In the genomic region with DNA sequence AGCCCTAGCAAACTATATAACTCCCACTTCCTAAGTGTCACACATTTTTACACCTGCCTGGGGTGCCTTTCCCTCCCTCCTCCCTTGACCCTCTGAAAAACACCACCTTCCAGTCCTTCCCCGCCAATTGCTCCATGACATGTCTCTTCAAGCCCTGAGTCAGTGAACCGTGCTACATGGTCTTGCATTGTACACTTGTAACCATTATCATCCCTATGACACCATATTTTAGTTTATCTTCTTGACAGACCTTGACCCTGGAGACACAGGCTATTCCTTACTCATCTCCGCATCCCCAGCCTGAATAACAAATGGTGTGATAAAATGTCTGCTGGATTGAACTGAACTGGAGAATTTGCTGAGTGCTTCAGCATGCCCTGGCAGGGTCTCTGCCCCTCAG, we compare ENCODE assay signal across 25 cellular contexts. TPM values are rescaled to one million over a fixed set of nuclear protein-coding genes. Genes with fewer than 3 reads are reported as not detected.
DNase-seq lines count a peak whose midpoint lies in the region; ATAC-seq, FAIRE-seq and TF ChIP-seq lines count a peak whose summit lies in the region.
"Had no signal": no experiment of that assay in that cellular context is flagged by ENCODE, and none has a peak within 500 bp of the region (broad histone marks: within the 10 kb centered on the region; RNA-seq: fewer than 3 reads in every experiment).

No MANE protein-coding gene starts in this region.

- H2BK15ac ChIP-seq in mesenchymal stem cell (ENCODE audit: low read depth, poor library complexity, severe bottlenecking), result no peak overlapping the region

- H3K27me3 ChIP-seq in ACC112 (ENCODE audit: insufficient read depth, low read length) (no peaks in the 10 kb centered on the region), K562 (ENCODE audit: control insufficient read depth in 2 of 2, insufficient read depth in 2 of 2, low read length in 2 of 2) (peaks cover 24 to 29% of the 10 kb centered on the region in 2 experiments; a peak in 4 of 5 replicates), mesenchymal stem cell (ENCODE audit: control insufficient read depth in 1 of 2, insufficient read depth in 1 of 2, low read length in 2 of 2) (no peaks in the 10 kb centered on the region)

- H3K9me1 ChIP-seq in K562 (ENCODE audit: control insufficient read depth, insufficient read depth, low read length), result no peaks in the 10 kb centered on the region

- no peak overlapping the region for H2BK5ac ChIP-seq in mesenchymal stem cell (ENCODE audit: low read depth, low read length, poor library complexity, severe bottlenecking)

- no peak for ATAC-seq in K562
- ATAC-seq in GM19324 (IDR thresholded peaks at IDR 0.05; ENCODE audit: low FRiP score, unreplicated experiment), result no peak
- ATAC-seq: GM12878, Panc1 had no signal

- H3K27ac ChIP-seq in ACC112 (ENCODE audit: low read depth, low read length), result peak overlapping the region; percentile 81
- H3K27ac ChIP-seq in K562 (ENCODE audit: extremely low read depth, low read depth, low read length), result no peak overlapping the region
- H3K27ac ChIP-seq in mesenchymal stem cell (ENCODE audit: low read length, poor library complexity, severe bottlenecking), result no peak overlapping the region

- H3K18ac ChIP-seq in mesenchymal stem cell (ENCODE audit: low read depth in 1 of 2, low read length in 2 of 2), result no peak overlapping the region

- H2BK120ac ChIP-seq in mesenchymal stem cell (ENCODE audit: low read depth, low read length), result no peak overlapping the region

- TF ChIP-seq CTCF in HFFc6 (IDR thresholded peaks at IDR 0.05) (no peak), K562 (IDR thresholded peaks at IDR 0.05 in 2 of 3, conservative IDR thresholded peaks at IDR 0.05 in 1 of 3; ENCODE audit: insufficient read depth in 2 of 3, low read depth in 1 of 3, low read length in 3 of 3) (no peak)

- TF ChIP-seq EP300 in K562 (IDR thresholded peaks at IDR 0.05; ENCODE audit: low read length), result no peak

- H3K4me3 Mint-ChIP-seq in HFFc6, result no peak overlapping the region
- no peak overlapping the region for H3K4me3 Mint-ChIP-seq in activated naive CD4-positive, alpha-beta T cell treated with anti-CD3 and anti-CD28 coated beads, Interleukin-2, amount 10 ng/mL, durations not matched to agents 7 days and 5 days
- H3K4me3 Mint-ChIP-seq: CD4-positive, CD25-positive, alpha-beta regulatory T cell; IgD-negative memory B cell had no signal

- no peak overlapping the region for H4K8ac ChIP-seq in mesenchymal stem cell (ENCODE audit: low read length)

- in situ Hi-C loops in K562 (cut with MboI), result no loop called here

- H4K20me1 ChIP-seq in K562 (replicated peaks; ENCODE audit: control insufficient read depth, insufficient read depth, low read length), result no peaks in the 10 kb centered on the region

- no TSS peak for BruUV-seq in K562 (replicated peaks; lab: Mats Ljungman, UMichigan)

- POLR2A ChIA-PET in K562 (lab: Yijun Ruan, JAX), result no interaction called here

- no peaks in the 10 kb centered on the region for H3K36me3 Mint-ChIP-seq in HFFc6 (ENCODE audit: low read depth)
- H3K36me3 Mint-ChIP-seq in activated naive CD4-positive, alpha-beta T cell treated with anti-CD3 and anti-CD28 coated beads, Interleukin-2, amount 10 ng/mL, durations not matched to agents 7 days and 5 days, result no peaks in the 10 kb centered on the region
- H3K36me3 Mint-ChIP-seq: CD4-positive, CD25-positive, alpha-beta regulatory T cell; IgD-negative memory B cell had no signal

- H3K4me3 ChIP-seq in ACC112 (ENCODE audit: low read depth, low read length), result no peak overlapping the region
- H3K4me3 ChIP-seq in K562, result no peak overlapping the region
- H3K4me3 ChIP-seq in mesenchymal stem cell (ENCODE audit: insufficient read depth in 1 of 2, low read depth in 1 of 2, low read length in 2 of 2), result no peak overlapping the region
- H3K4me3 ChIP-seq: GM12878 had no signal

- no peak overlapping the region for H4K91ac ChIP-seq in mesenchymal stem cell (ENCODE audit: low read length)

- H3K36me3 ChIP-seq in ACC112 (ENCODE audit: insufficient read depth, low read length), result no peaks in the 10 kb centered on the region
- H3K36me3 ChIP-seq in K562 (ENCODE audit: control insufficient read depth, insufficient read depth, low read length), result no peaks in the 10 kb centered on the region
- no peaks in the 10 kb centered on the region for H3K36me3 ChIP-seq in mesenchymal stem cell (ENCODE audit: control insufficient read depth in 1 of 2, insufficient read depth in 2 of 2, low read depth in 1 of 2, low read length in 2 of 2)

- 5% methylated on average over 3 of the region's 3 CpGs for WGBS in K562 (ENCODE audit: insufficient coverage, low coverage, missing lambda C conversion rate)
- 94% methylated on average over 2 of the region's 3 CpGs for WGBS in mesenchymal stem cell

- no peak overlapping the region for H2BK12ac ChIP-seq in mesenchymal stem cell (ENCODE audit: low read length in 2 of 2)

- peaks cover 31% of the 10 kb centered on the region for H3K4me1 ChIP-seq in ACC112 (ENCODE audit: control insufficient read depth, insufficient read depth, low read length, unreplicated experiment)
- peaks cover 0 to under 1% of the 10 kb centered on the region in 2 experiments; a peak in 3 of 5 replicates for H3K4me1 ChIP-seq in K562 (replicated peaks in 1 of 2; ENCODE audit: control insufficient read depth in 2 of 2, insufficient read depth in 2 of 2, low read length in 2 of 2)
- H3K4me1 ChIP-seq in mesenchymal stem cell (ENCODE audit: control insufficient read depth, insufficient read depth, low read depth, low read length), result peaks cover 10% of the 10 kb centered on the region

- H3K27ac Mint-ChIP-seq in HFFc6, result peak overlapping the region; percentile 88
- no peak overlapping the region for H3K27ac Mint-ChIP-seq in activated naive CD4-positive, alpha-beta T cell treated with anti-CD3 and anti-CD28 coated beads, Interleukin-2, amount 10 ng/mL, durations not matched to agents 7 days and 5 days
- H3K27ac Mint-ChIP-seq: CD4-positive, CD25-positive, alpha-beta regulatory T cell; IgD-negative memory B cell had no signal

- H3K9ac ChIP-seq in K562 (ENCODE audit: insufficient read depth in 1 of 2, low read depth in 2 of 2, low read length in 2 of 2), result no peak overlapping the region
- peak overlapping the region; percentile 74 for H3K9ac ChIP-seq in mesenchymal stem cell (ENCODE audit: low read length)
- H3K9ac ChIP-seq: SK-N-SH had no signal

- H3K9me3 Mint-ChIP-seq in HFFc6, result no peaks in the 10 kb centered on the region
- H3K9me3 Mint-ChIP-seq in activated naive CD4-positive, alpha-beta T cell treated with anti-CD3 and anti-CD28 coated beads, Interleukin-2, amount 10 ng/mL, durations not matched to agents 7 days and 5 days, result no peaks in the 10 kb centered on the region

- H3K9me3 ChIP-seq in K562 (replicated peaks; ENCODE audit: control insufficient read depth, insufficient read depth, low read depth, low read length), result no peaks in the 10 kb centered on the region
- H3K9me3 ChIP-seq in mesenchymal stem cell (ENCODE audit: control insufficient read depth, low read length), result no peaks in the 10 kb centered on the region
- H3K9me3 ChIP-seq: SK-N-SH had no signal

- H3K4ac ChIP-seq in mesenchymal stem cell (ENCODE audit: low read depth in 1 of 2, low read length in 2 of 2), result peak overlapping the region in 1 of 2 experiments; percentile 6

- TF ChIP-seq RAD21 in K562 (CRISPR knock-in tag; conservative IDR thresholded peaks at IDR 0.05 in 1 of 2, IDR thresholded peaks at IDR 0.05 in 1 of 2), result no peak

- no peaks in the 10 kb centered on the region for H3K79me1 ChIP-seq in mesenchymal stem cell (replicated peaks; ENCODE audit: low read length, poor library complexity, severe bottlenecking)

- H2AFZ ChIP-seq in ACC112 (ENCODE audit: low read length, unreplicated experiment), result no peak overlapping the region
- H2AFZ ChIP-seq in K562 (ENCODE audit: low read depth, low read length), result no peak overlapping the region
- no peak overlapping the region for H2AFZ ChIP-seq in mesenchymal stem cell (ENCODE audit: low read depth, low read length)

- H3K4me2 ChIP-seq in K562 (ENCODE audit: insufficient read depth, low read length) (no peak overlapping the region), mesenchymal stem cell (ENCODE audit: low read length, poor library complexity, severe bottlenecking) (no peak overlapping the region)

- peaks cover 69% of the 10 kb centered on the region for H3K4me1 Mint-ChIP-seq in HFFc6 (ENCODE audit: low read depth)
- no peaks in the 10 kb centered on the region for H3K4me1 Mint-ChIP-seq in activated naive CD4-positive, alpha-beta T cell treated with anti-CD3 and anti-CD28 coated beads, Interleukin-2, amount 10 ng/mL, durations not matched to agents 7 days and 5 days
- H3K4me1 Mint-ChIP-seq: CD4-positive, CD25-positive, alpha-beta regulatory T cell had no signal

- no peak overlapping the region for H2AK5ac ChIP-seq in mesenchymal stem cell (ENCODE audit: low read length, severe bottlenecking)

- H3K27me3 Mint-ChIP-seq in HFFc6 (ENCODE audit: insufficient read depth), result no peaks in the 10 kb centered on the region
- H3K27me3 Mint-ChIP-seq in activated naive CD4-positive, alpha-beta T cell treated with anti-CD3 and anti-CD28 coated beads, Interleukin-2, amount 10 ng/mL, durations not matched to agents 7 days and 5 days, result peaks cover 20% of the 10 kb centered on the region

- intact Hi-C loops in K562 (cut with micrococcal nuclease), result no loop called here

- TF ChIP-seq POLR2A in K562 (conservative IDR thresholded peaks at IDR 0.05), result no peak

- no peak overlapping the region for H3K14ac ChIP-seq in mesenchymal stem cell (ENCODE audit: low read length in 2 of 2)

- no peak for DNase-seq in HFFc6
- peak in 1 of 4 experiments; percentile 20 for DNase-seq in K562 (ENCODE audit: extremely low read depth in 1 of 4, low spot score in 3 of 4)
- DNase-seq in mesenchymal stem cell, result no peak
- no peak for DNase-seq in activated naive CD4-positive, alpha-beta T cell treated with anti-CD3 and anti-CD28 coated beads, Interleukin-2, amount 10 ng/mL, durations not matched to agents 7 days and 5 days
- no peak for DNase-seq in HPDE6-E6E7 (ENCODE audit: extremely low spot score)
- DNase-seq: CD4-positive, CD25-positive, alpha-beta regulatory T cell; DMS 273 treated with DMSO at 0.1 percent for 48 hours; DND-41; HCEC 1CT; Karpas-422; NCI-H1417 treated with DMSO at 0.1 percent for 48 hours; NCI-H1930; NCI-H2227 treated with DMSO at 0.1 percent for 48 hours; NCI-H510A; NK-92 treated with Interleukin-12 subunit alpha and Interleukin-12 subunit beta, amount 100 ng/mL, for 24 hours; SIG-M5; SK-N-SH had no signal

- no peak overlapping the region for H3K23ac ChIP-seq in mesenchymal stem cell (ENCODE audit: low read length in 2 of 2)

- H3K79me2 ChIP-seq in ACC112 (ENCODE audit: control insufficient read depth, insufficient read depth, low read length, unreplicated experiment) (no peaks in the 10 kb centered on the region), K562 (ENCODE audit: control insufficient read depth, insufficient read depth, low read length) (no peaks in the 10 kb centered on the region)

- CTCF ChIA-PET in K562 (lab: Yijun Ruan, JAX; ENCODE audit: low intra/inter-chr PET ratio), result no interaction called here
- CTCF ChIA-PET in activated naive CD4-positive, alpha-beta T cell treated with anti-CD3 and anti-CD28 coated beads, Interleukin-2, amount 10 ng/mL, durations not matched to agents 7 days and 5 days (lab: Charles Lee), result no interaction called here

- no peak for FAIRE-seq in K562 (lab: Jason Lieb, UNC)
- FAIRE-seq: A204.1, GM12878 had no signal

RNA-seq across cellular contexts. Expression of a gene that starts 36.9 kb away (rescaled TPM):
- 100 to 1,000 TPM; 118 to 134 (median 123) TPM for total RNA-seq in HFFc6 (2021; fragmentation: NEBNext Ultra II Directional; extraction: Animal tissue kit (Norgen Biotek cat#: 25700))
- 28.6 and 47.8 TPM in 2 replicates for total RNA-seq in K562 (2011; cell fraction: chromatin; rRNA removed; ENCODE audit: low replicate concordance)
- total RNA-seq in K562 (2011; cell fraction: nucleolus; rRNA removed), result 20.5 and 22.4 TPM in 2 replicates
- 30.6 and 31.7 TPM in 2 replicates for total RNA-seq in K562 (2011; cell fraction: nucleoplasm; rRNA removed)
- total RNA-seq in K562 (2014; rRNA removed) (16.2 and 20.2 TPM in 2 replicates), K562 (2014; rRNA removed; fragmentation: Illumina TruSeq; extraction: Trizol) (10.9 and 11.2 TPM in 2 replicates), K562 (2015; rRNA removed; fragmentation: Illumina TruSeq; extraction: Trizol) (8.0 and 10.3 TPM in 2 replicates), K562 (2021) (35.0 and 47.2 TPM in 2 replicates)
- polyA plus RNA-seq in K562 (2011; rRNA removed) (7.3 and 14.1 TPM in 2 replicates), K562 (2014; fragmentation: Illumina TruSeq; extraction: Trizol) (29.9 and 31.4 TPM in 2 replicates), K562 (2014; fragmentation: Nextera tagmentation; extraction: Ambion mirVana) (1 to 10 TPM; 1.1 to 1.2 TPM), K562 (2014; rRNA removed) (19.5 and 23.8 TPM in 2 replicates)
- polyA plus RNA-seq in K562 (2011; cell fraction: cytosol; rRNA removed), result 11.4 and 12.5 TPM in 2 replicates
- polyA plus RNA-seq in K562 (2011; cell fraction: nucleus; rRNA removed), result 34.2 and 50.1 TPM in 2 replicates
- polyA plus RNA-seq in K562 (2012), result 17.5 and 28.9 TPM in 2 replicates
- 13.6 and 14.5 TPM in 2 replicates for polyA minus RNA-seq in K562 (2011; rRNA and poly(A)+ RNA removed)
- 13.8 and 18.3 TPM in 2 replicates for polyA minus RNA-seq in K562 (2011; cell fraction: cytosol; rRNA and poly(A)+ RNA removed)
- 8.2 and 11.6 TPM in 2 replicates for polyA minus RNA-seq in K562 (2011; cell fraction: nucleus; rRNA and poly(A)+ RNA removed)
- 141 TPM for polyA plus RNA-seq in mesenchymal stem cell (2013, experiment 1 of 2)
- polyA plus RNA-seq in mesenchymal stem cell (2013, experiment 2 of 2), result 142 TPM

RNA-seq across cellular contexts. Expression of a gene that starts 47.8 kb away (rescaled TPM):
- 100 to 1,000 TPM in 5 of 6 experiments, 10 to 100 TPM in 1; 84.0 to 141 (median 133) TPM for total RNA-seq in HFFc6 (2021; fragmentation: NEBNext Ultra II Directional; extraction: Animal tissue kit (Norgen Biotek cat#: 25700))
- total RNA-seq in K562 (2011; cell fraction: chromatin; rRNA removed; ENCODE audit: low replicate concordance), result 63.0 and 84.0 TPM in 2 replicates
- 50.7 and 51.9 TPM in 2 replicates for total RNA-seq in K562 (2011; cell fraction: nucleolus; rRNA removed)
- total RNA-seq in K562 (2011; cell fraction: nucleoplasm; rRNA removed), result 52.0 and 58.5 TPM in 2 replicates
- total RNA-seq in K562 (2014; rRNA removed) (257 and 316 TPM in 2 replicates), K562 (2014; rRNA removed; fragmentation: Illumina TruSeq; extraction: Trizol) (216 and 243 TPM in 2 replicates), K562 (2015; rRNA removed; fragmentation: Illumina TruSeq; extraction: Trizol) (259 and 269 TPM in 2 replicates), K562 (2021) (224 and 245 TPM in 2 replicates)
- polyA plus RNA-seq in K562 (2011; rRNA removed) (232 and 251 TPM in 2 replicates), K562 (2014; fragmentation: Illumina TruSeq; extraction: Trizol) (314 and 416 TPM in 2 replicates), K562 (2014; fragmentation: Nextera tagmentation; extraction: Ambion mirVana) (10 to 100 TPM; 91.1 to 96.0 TPM), K562 (2014; rRNA removed) (224 and 238 TPM in 2 replicates)
- polyA plus RNA-seq in K562 (2011; cell fraction: cytosol; rRNA removed), result 291 and 330 TPM in 2 replicates
- polyA plus RNA-seq in K562 (2011; cell fraction: nucleus; rRNA removed), result 122 and 133 TPM in 2 replicates
- 172 and 211 TPM in 2 replicates for polyA plus RNA-seq in K562 (2012)
- polyA minus RNA-seq in K562 (2011; rRNA and poly(A)+ RNA removed), result 224 and 271 TPM in 2 replicates
- 164 and 173 TPM in 2 replicates for polyA minus RNA-seq in K562 (2011; cell fraction: cytosol; rRNA and poly(A)+ RNA removed)
- 25.0 and 46.5 TPM in 2 replicates for polyA minus RNA-seq in K562 (2011; cell fraction: nucleus; rRNA and poly(A)+ RNA removed)
- polyA plus RNA-seq in mesenchymal stem cell (2013, experiment 1 of 2), result 79.2 TPM
- polyA plus RNA-seq in mesenchymal stem cell (2013, experiment 2 of 2), result 75.1 TPM

RNA-seq across cellular contexts. Expression of a gene that starts 50.3 kb away (rescaled TPM):
- not detected for total RNA-seq in HFFc6 (2021; fragmentation: NEBNext Ultra II Directional; extraction: Animal tissue kit (Norgen Biotek cat#: 25700))
- not detected in 2 replicates for total RNA-seq in K562 (2011; cell fraction: chromatin; rRNA removed; ENCODE audit: low replicate concordance)
- not detected in 2 replicates for total RNA-seq in K562 (2011; cell fraction: nucleolus; rRNA removed)
- total RNA-seq in K562 (2011; cell fraction: nucleoplasm; rRNA removed), result not detected in 2 replicates
- total RNA-seq in K562 (2014; rRNA removed), result not detected in 2 replicates
- total RNA-seq in K562 (2014; rRNA removed; fragmentation: Illumina TruSeq; extraction: Trizol), result not detected in 2 replicates
- total RNA-seq in K562 (2015; rRNA removed; fragmentation: Illumina TruSeq; extraction: Trizol), result not detected in 2 replicates
- total RNA-seq in K562 (2021), result not detected in 2 replicates
- not detected in 2 replicates for polyA plus RNA-seq in K562 (2011; rRNA removed)
- 0.07 TPM in 1 of 2 replicates, not detected in the other for polyA plus RNA-seq in K562 (2011; cell fraction: cytosol; rRNA removed)
- not detected in 2 replicates for polyA plus RNA-seq in K562 (2011; cell fraction: nucleus; rRNA removed)
- not detected in 2 replicates for polyA plus RNA-seq in K562 (2012)
- not detected in 2 replicates for polyA plus RNA-seq in K562 (2014; fragmentation: Illumina TruSeq; extraction: Trizol)
- polyA plus RNA-seq in K562 (2014; fragmentation: Nextera tagmentation; extraction: Ambion mirVana), result not detected
- polyA plus RNA-seq in K562 (2014; rRNA removed), result not detected in 2 replicates
- not detected in 2 replicates for polyA minus RNA-seq in K562 (2011; rRNA and poly(A)+ RNA removed)
- not detected in 2 replicates for polyA minus RNA-seq in K562 (2011; cell fraction: cytosol; rRNA and poly(A)+ RNA removed)
- not detected in 2 replicates for polyA minus RNA-seq in K562 (2011; cell fraction: nucleus; rRNA and poly(A)+ RNA removed)
- polyA plus RNA-seq in mesenchymal stem cell (2013, experiment 1 of 2), result not detected
- not detected for polyA plus RNA-seq in mesenchymal stem cell (2013, experiment 2 of 2)
- total RNA-seq: CD4-positive, CD25-positive, alpha-beta regulatory T cell; GM12878; M059J had no signal
- polyA plus RNA-seq: BJ; CD4-positive, CD25-positive, alpha-beta regulatory T cell; IgD-negative memory B cell; SK-N-SH had no signal

RNA-seq across cellular contexts. Expression of a gene that starts 50.8 kb away (rescaled TPM):
- total RNA-seq in HFFc6 (2021; fragmentation: NEBNext Ultra II Directional; extraction: Animal tissue kit (Norgen Biotek cat#: 25700)), result not detected
- total RNA-seq in K562 (2011; cell fraction: chromatin; rRNA removed; ENCODE audit: low replicate concordance), result 10.9 and 17.6 TPM in 2 replicates
- 24.2 and 27.0 TPM in 2 replicates for total RNA-seq in K562 (2011; cell fraction: nucleolus; rRNA removed)
- 22.6 and 26.2 TPM in 2 replicates for total RNA-seq in K562 (2011; cell fraction: nucleoplasm; rRNA removed)
- total RNA-seq in K562 (2014; rRNA removed) (0.50 and 0.86 TPM in 2 replicates), K562 (2014; rRNA removed; fragmentation: Illumina TruSeq; extraction: Trizol) (0.58 and 0.61 TPM in 2 replicates), K562 (2015; rRNA removed; fragmentation: Illumina TruSeq; extraction: Trizol) (0.65 and 0.72 TPM in 2 replicates), K562 (2021) (1.9 and 2.0 TPM in 2 replicates)
- polyA plus RNA-seq in K562 (2011; rRNA removed) (2.0 and 2.1 TPM in 2 replicates), K562 (2014; fragmentation: Illumina TruSeq; extraction: Trizol) (1.7 and 1.9 TPM in 2 replicates), K562 (2014; fragmentation: Nextera tagmentation; extraction: Ambion mirVana) (under 1 TPM; 0.15 to 0.41 TPM), K562 (2014; rRNA removed) (0.94 and 1.4 TPM in 2 replicates)
- 1.9 and 4.8 TPM in 2 replicates for polyA plus RNA-seq in K562 (2011; cell fraction: cytosol; rRNA removed)
- 2.5 and 4.0 TPM in 2 replicates for polyA plus RNA-seq in K562 (2011; cell fraction: nucleus; rRNA removed)
- 1.4 and 2.6 TPM in 2 replicates for polyA plus RNA-seq in K562 (2012)
- 1.5 and 2.6 TPM in 2 replicates for polyA minus RNA-seq in K562 (2011; rRNA and poly(A)+ RNA removed)
- polyA minus RNA-seq in K562 (2011; cell fraction: cytosol; rRNA and poly(A)+ RNA removed), result 0.91 and 1.7 TPM in 2 replicates
- polyA minus RNA-seq in K562 (2011; cell fraction: nucleus; rRNA and poly(A)+ RNA removed), result 1.8 and 1.9 TPM in 2 replicates
- not detected for polyA plus RNA-seq in mesenchymal stem cell (2013, experiment 1 of 2)
- polyA plus RNA-seq in mesenchymal stem cell (2013, experiment 2 of 2), result not detected
- total RNA-seq: CD4-positive, CD25-positive, alpha-beta regulatory T cell; GM12878; M059J had no signal
- polyA plus RNA-seq: BJ; CD4-positive, CD25-positive, alpha-beta regulatory T cell; IgD-negative memory B cell had no signal
